In the genomic region with DNA sequence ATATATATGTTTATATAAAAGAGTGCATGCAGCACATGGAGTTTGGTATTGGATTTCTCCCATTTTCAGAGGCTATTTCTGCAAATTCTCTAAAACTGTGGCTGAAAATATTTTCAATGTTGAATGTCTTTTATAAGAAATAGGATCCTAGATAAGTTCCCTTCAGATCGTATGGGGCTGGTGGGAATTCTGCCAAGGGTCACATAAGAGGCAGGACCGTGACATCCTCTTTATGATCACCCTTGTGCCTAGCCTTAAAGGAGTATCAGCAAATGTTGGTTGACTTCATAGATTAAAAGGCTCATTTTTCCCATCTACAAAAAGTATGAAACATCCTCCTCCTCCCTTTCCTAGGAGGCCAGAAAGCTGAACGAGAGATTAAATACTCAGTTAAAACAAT, we compare ENCODE assay signal across 24 cellular contexts. TPM values are rescaled to one million over a fixed set of nuclear protein-coding genes. Genes with fewer than 3 reads are reported as not detected.
DNase-seq lines count a peak whose midpoint lies in the region; ATAC-seq and TF ChIP-seq lines count a peak whose summit lies in the region.
"Had no signal": no experiment of that assay in that cellular context is flagged by ENCODE, and none has a peak within 500 bp of the region (broad histone marks: within the 10 kb centered on the region; RNA-seq: fewer than 3 reads in every experiment).

No MANE protein-coding gene starts in this region.

- peak overlapping the region in 2 of 3 donors; percentile 43 to 94 for H3K27ac Mint-ChIP-seq in CD4-positive, CD25-positive, alpha-beta regulatory T cell
- no peak overlapping the region for H3K27ac Mint-ChIP-seq in brain
- H3K27ac Mint-ChIP-seq in nephron progenitor cell: no peak overlapping the region

- H3K27ac ChIP-seq in CD4-positive, CD25-positive, alpha-beta regulatory T cell (ENCODE audit: insufficient read depth, low read length, poor library complexity, severe bottlenecking): no peak overlapping the region
- no peak overlapping the region for H3K27ac ChIP-seq in KMS-11
- H3K27ac ChIP-seq in gastroesophageal sphincter: no peak overlapping the region
- H3K27ac ChIP-seq: left ventricle myocardium inferior, tibial nerve had no signal

- TF ChIP-seq EP300 in gastroesophageal sphincter (IDR thresholded peaks at IDR 0.05): no peak

- no peaks in the 10 kb centered on the region for H3K9me3 ChIP-seq in CD4-positive, CD25-positive, alpha-beta regulatory T cell (ENCODE audit: control insufficient read depth in 2 of 2, low read length in 2 of 2)
- H3K9me3 ChIP-seq in gastroesophageal sphincter: no peaks in the 10 kb centered on the region
- H3K9me3 ChIP-seq: left ventricle myocardium inferior, SK-N-SH, tibial nerve had no signal

- H3K79me2 ChIP-seq in KMS-11 (ENCODE audit: insufficient read depth, low read depth): peaks cover 36% of the 10 kb centered on the region

- peaks cover 3% of the 10 kb centered on the region for H3K36me3 Mint-ChIP-seq in CD4-positive, CD25-positive, alpha-beta regulatory T cell
- H3K36me3 Mint-ChIP-seq in brain (no peaks in the 10 kb centered on the region), nephron progenitor cell (ENCODE audit: low read depth) (peaks cover 6% of the 10 kb centered on the region)

- ATAC-seq in CD4-positive, CD25-positive, alpha-beta regulatory T cell (ENCODE audit: low read depth in 2 of 2): no peak
- ATAC-seq in gastroesophageal sphincter: no peak
- ATAC-seq: PC-3 had no signal

- H3K36me3 ChIP-seq in CD4-positive, CD25-positive, alpha-beta regulatory T cell (ENCODE audit: control insufficient read depth, insufficient read depth, low read length): no peaks in the 10 kb centered on the region
- H3K36me3 ChIP-seq in KMS-11 (ENCODE audit: insufficient read depth) (peaks cover 2% of the 10 kb centered on the region; the same call in 1 of the 2 replicates), gastroesophageal sphincter (no peaks in the 10 kb centered on the region)
- H3K36me3 ChIP-seq: left ventricle myocardium inferior, tibial nerve had no signal

- TF ChIP-seq CTCF in KMS-11 (conservative IDR thresholded peaks at IDR 0.05; ENCODE audit: low read depth, low read length): no peak
- TF ChIP-seq CTCF in brain (conservative IDR thresholded peaks at IDR 0.05): no peak
- TF ChIP-seq CTCF in nephron progenitor cell (IDR thresholded peaks at IDR 0.05): no peak
- no peak for TF ChIP-seq CTCF in gastroesophageal sphincter (IDR thresholded peaks at IDR 0.05)

- peaks cover 27% of the 10 kb centered on the region for H3K4me1 ChIP-seq in CD4-positive, CD25-positive, alpha-beta regulatory T cell (ENCODE audit: control insufficient read depth, insufficient read depth, low read length, poor library complexity, severe bottlenecking)
- H3K4me1 ChIP-seq in KMS-11 (ENCODE audit: low read depth, poor library complexity, severe bottlenecking): peaks cover 52% of the 10 kb centered on the region
- peaks cover 0 to 31% (median 3%) of the 10 kb centered on the region in 3 donors for H3K4me1 ChIP-seq in gastroesophageal sphincter

- intact Hi-C loops in head of caudate nucleus (cut with DNase I): no loop called here

- H4K20me1 ChIP-seq in KMS-11 (ENCODE audit: insufficient read depth): no peaks in the 10 kb centered on the region

- no peak overlapping the region for H3K9ac ChIP-seq in KMS-11
- H3K9ac ChIP-seq: SK-N-SH had no signal

- H3K4me3 ChIP-seq in CD4-positive, CD25-positive, alpha-beta regulatory T cell (ENCODE audit: low read depth, low read length): no peak overlapping the region
- no peak overlapping the region for H3K4me3 ChIP-seq in KMS-11 (IDR thresholded peaks at IDR 0.05; ENCODE audit: insufficient read depth, low read depth, low read length)
- H3K4me3 ChIP-seq in gastroesophageal sphincter: no peak overlapping the region
- H3K4me3 ChIP-seq: tibial nerve had no signal

- peak overlapping the region in 3 of 4 donors; percentile 57 to 92 (median 87) for H3K4me3 Mint-ChIP-seq in CD4-positive, CD25-positive, alpha-beta regulatory T cell
- peak overlapping the region; percentile 69 to 90 (median 86) for H3K4me3 Mint-ChIP-seq in brain
- H3K4me3 Mint-ChIP-seq in nephron progenitor cell: peak overlapping the region; percentile 25

- H3K27me3 Mint-ChIP-seq in CD4-positive, CD25-positive, alpha-beta regulatory T cell: peaks cover 7% of the 10 kb centered on the region
- H3K27me3 Mint-ChIP-seq in brain (peaks cover 12% of the 10 kb centered on the region), nephron progenitor cell (ENCODE audit: low read depth, poor library complexity) (peaks cover 6% of the 10 kb centered on the region)
- H3K27me3 Mint-ChIP-seq: activated CD4-positive, alpha-beta memory T cell treated with anti-CD3 and anti-CD28 coated beads for 36 hours; activated naive CD8-positive, alpha-beta T cell treated with anti-CD3 and anti-CD28 coated beads for 36 hours; dendritic cell treated with granulocyte-macrophage colony-stimulating factor and Interleukin-4, amounts not matched to agents 40 ng/mL and 50 ng/mL, for 4 days had no signal

- H3K4me1 Mint-ChIP-seq in CD4-positive, CD25-positive, alpha-beta regulatory T cell: peaks cover 20 to 41% (median 23%) of the 10 kb centered on the region in 4 donors
- H3K4me1 Mint-ChIP-seq in brain (peaks cover 37% of the 10 kb centered on the region), nephron progenitor cell (peaks cover 15% of the 10 kb centered on the region)

- H3K27me3 ChIP-seq in CD4-positive, CD25-positive, alpha-beta regulatory T cell (ENCODE audit: control insufficient read depth, insufficient read depth, low read length): no peaks in the 10 kb centered on the region
- H3K27me3 ChIP-seq in KMS-11 (ENCODE audit: insufficient read depth, low read depth) (no peaks in the 10 kb centered on the region), gastroesophageal sphincter (no peaks in the 10 kb centered on the region)
- H3K27me3 ChIP-seq: tibial nerve had no signal

- no peak for TF ChIP-seq POLR2A in gastroesophageal sphincter (IDR thresholded peaks at IDR 0.05)

- no peak for DNase-seq in CD4-positive, CD25-positive, alpha-beta regulatory T cell
- no peak for DNase-seq in nephron progenitor cell
- no peak for DNase-seq in NCI-H2081 (lab: John Stamatoyannopoulos, UW)
- DNase-seq in head of caudate nucleus: no peak
- DNase-seq: activated CD4-positive, alpha-beta memory T cell treated with anti-CD3 and anti-CD28 coated beads for 36 hours; activated CD8-positive, alpha-beta memory T cell treated with anti-CD3 and anti-CD28 coated beads, Interleukin-2, amount 50 U/mL, for 48 hours; activated naive CD8-positive, alpha-beta T cell treated with anti-CD3 and anti-CD28 coated beads for 36 hours; C1 segment of cervical spinal cord; caudate nucleus; DMS79 treated with DMSO at 0.1 percent for 48 hours; GF-D8; KBM-7; left ventricle myocardium inferior; NCI-H1105 treated with DMSO at 0.1 percent for 48 hours; NCI-H187 treated with DMSO at 0.1 percent for 48 hours; NCI-H510A treated with DMSO at 0.1 percent for 48 hours; PC-3; stimulated activated CD4-positive, alpha-beta T cell treated with anti-CD3 and anti-CD28 coated beads, Interleukin-4, amount 100 ng/mL, for 1 hour had no signal

- 42 to 44% methylated on average over 1 to 3 of the region's 3 CpGs for WGBS in gastroesophageal sphincter (ENCODE audit: low coverage in 1 of 2), 2 donors

- H3K4me2 ChIP-seq in KMS-11: peak overlapping the region; percentile 88; the same call in 1 of the 2 replicates

- H3K9me3 Mint-ChIP-seq in CD4-positive, CD25-positive, alpha-beta regulatory T cell: peaks cover 0 to 4% (median 0%) of the 10 kb centered on the region in 7 donors
- H3K9me3 Mint-ChIP-seq in brain (peaks cover 0 to 9% (median 0%) of the 10 kb centered on the region in 5 experiments), nephron progenitor cell (peaks cover 8% of the 10 kb centered on the region)
- H3K9me3 Mint-ChIP-seq: activated CD4-positive, alpha-beta memory T cell treated with anti-CD3 and anti-CD28 coated beads for 36 hours; activated naive CD8-positive, alpha-beta T cell treated with anti-CD3 and anti-CD28 coated beads for 36 hours; dendritic cell treated with granulocyte-macrophage colony-stimulating factor and Interleukin-4, amounts not matched to agents 40 ng/mL and 50 ng/mL, for 4 days had no signal

- no peak overlapping the region for H2AFZ ChIP-seq in KMS-11 (ENCODE audit: low read depth)

RNA-seq across cellular contexts. Expression of a gene that starts 1.3 kb away (rescaled TPM):
- total RNA-seq in CD4-positive, CD25-positive, alpha-beta regulatory T cell: 56.9 TPM
- polyA plus RNA-seq in CD4-positive, CD25-positive, alpha-beta regulatory T cell: 100 to 1,000 TPM; 110 to 121 (median 111) TPM
- 8.8 TPM for polyA plus RNA-seq in brain (ENCODE audit: insufficient read depth, low read depth, low replicate concordance)
- total RNA-seq in gastroesophageal sphincter: 10 to 100 TPM; 12.0 to 19.1 (median 14.7) TPM

RNA-seq across cellular contexts. Expression of a gene that starts 37.7 kb away (rescaled TPM):
- total RNA-seq in CD4-positive, CD25-positive, alpha-beta regulatory T cell: 30.9 TPM
- polyA plus RNA-seq in CD4-positive, CD25-positive, alpha-beta regulatory T cell: 100 to 1,000 TPM in 1 of 4 donors, 10 to 100 TPM in 3; 72.3 to 105 (median 84.9) TPM
- 24.5 TPM for polyA plus RNA-seq in brain (ENCODE audit: insufficient read depth, low read depth, low replicate concordance)
- total RNA-seq in gastroesophageal sphincter: 10 to 100 TPM; 13.1 to 23.7 (median 20.5) TPM

Comparison
In these comparisons a context has a peak if more than half of its experiments do, and no peak if none do; other contexts are left out.
1. H3K27ac Mint-ChIP-seq: peak in CD4-positive, CD25-positive, alpha-beta regulatory T cell (2 of 3); none in brain (0 of 5) and nephron progenitor cell (single experiment).
2. H3K4me3 Mint-ChIP-seq: peak in every context shown above with its lines; median percentile 87 in CD4-positive, CD25-positive, alpha-beta regulatory T cell; 86 in brain; 25 in nephron progenitor cell.